In the genomic region with DNA sequence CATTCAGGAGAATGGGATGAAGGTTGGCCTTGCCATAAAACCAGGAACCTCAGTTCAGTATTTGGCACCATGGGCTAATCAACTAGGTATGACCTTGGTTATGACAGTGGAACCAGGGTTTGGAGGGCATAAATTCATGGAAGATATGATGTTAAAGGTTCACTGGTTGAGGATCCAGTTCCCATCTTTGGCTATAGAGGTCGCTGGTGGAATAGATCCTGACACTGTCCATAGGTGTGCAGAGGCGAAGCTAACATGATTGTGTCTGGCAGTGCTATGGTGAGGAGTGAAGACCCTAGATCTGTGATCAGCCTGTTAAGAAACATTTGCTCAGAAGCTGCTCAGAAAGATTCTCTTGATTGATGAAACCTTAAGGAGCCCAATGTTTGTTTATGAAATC, we compare ENCODE assay signal across 19 cellular contexts. TPM values are rescaled to one million over a fixed set of nuclear protein-coding genes. Genes with fewer than 3 reads are reported as not detected.
DNase-seq lines count a peak whose midpoint lies in the region; ATAC-seq, FAIRE-seq and TF ChIP-seq lines count a peak whose summit lies in the region.
"Had no signal": no experiment of that assay in that cellular context is flagged by ENCODE, and none has a peak within 500 bp of the region (broad histone marks: within the 10 kb centered on the region; RNA-seq: fewer than 3 reads in every experiment).

No MANE protein-coding gene starts in this region.

- H3K36me3 ChIP-seq in OCI-LY1 (ENCODE audit: insufficient read depth, low read length): peaks cover 27% of the 10 kb centered on the region
- H3K36me3 ChIP-seq in endothelial cell of umbilical vein (ENCODE audit: control insufficient read depth in 2 of 2, extremely low read depth in 1 of 2, insufficient read depth in 2 of 2, low read length in 2 of 2): peaks cover 0 to 3% of the 10 kb centered on the region in 2 experiments
- H3K36me3 ChIP-seq in MG63: peaks cover 81% of the 10 kb centered on the region
- H3K36me3 ChIP-seq: suprapubic skin had no signal

- H3K9me2 ChIP-seq in OCI-LY1 (ENCODE audit: low read depth, low read length): no peaks in the 10 kb centered on the region

- H3K4me3 Mint-ChIP-seq in osteocyte (ENCODE audit: unreplicated experiment): no peak overlapping the region
- H3K4me3 Mint-ChIP-seq: activated B cell treated with CpG ODN at 0.5 μM for 24 hours; immature natural killer cell; naive thymus-derived CD8-positive, alpha-beta T cell had no signal

- intact Hi-C loops in endothelial cell of umbilical vein (cut with micrococcal nuclease) (no loop called here), sciatic nerve (cut with DNase I) (no loop called here)

- no peak overlapping the region for H2AFZ ChIP-seq in OCI-LY1 (ENCODE audit: low read length)
- H2AFZ ChIP-seq in endothelial cell of umbilical vein (ENCODE audit: low read depth, low read length): no peak overlapping the region

- dilution Hi-C loops in endothelial cell of umbilical vein (cut with MboI; ENCODE audit: extremely low pct_ligation_motif_present, low sequenced_read_pairs): no loop called here

- peaks cover 5% of the 10 kb centered on the region for H3K9me3 Mint-ChIP-seq in osteocyte (ENCODE audit: unreplicated experiment)
- H3K9me3 Mint-ChIP-seq: activated B cell treated with CpG ODN at 0.5 μM for 24 hours had no signal

- FAIRE-seq in endothelial cell of umbilical vein (lab: Jason Lieb, UNC): peak; percentile 38

- H3K4me1 ChIP-seq in OCI-LY1 (ENCODE audit: insufficient read depth, low read length, severe bottlenecking) (peaks cover 16% of the 10 kb centered on the region), endothelial cell of umbilical vein (ENCODE audit: control insufficient read depth, extremely low read depth, insufficient read depth, low read length) (peaks cover 40% of the 10 kb centered on the region)

- H3K4me2 ChIP-seq in OCI-LY1 (ENCODE audit: low read length) (no peak overlapping the region), endothelial cell of umbilical vein (ENCODE audit: insufficient read depth, low read length) (no peak overlapping the region)

- H3K27ac ChIP-seq in OCI-LY1 (ENCODE audit: low read depth, low read length, poor library complexity, severe bottlenecking): no peak overlapping the region
- no peak overlapping the region for H3K27ac ChIP-seq in endothelial cell of umbilical vein (ENCODE audit: insufficient read depth, low read depth, low read length)
- no peak overlapping the region for H3K27ac ChIP-seq in caudate nucleus (ENCODE audit: low read depth, low read length)
- H3K27ac ChIP-seq: esophagus squamous epithelium, SJSA1, skin epidermis, suprapubic skin had no signal

- ATAC-seq in sciatic nerve: no peak
- ATAC-seq: naive thymus-derived CD8-positive, alpha-beta T cell had no signal

- H3K27me3 ChIP-seq in OCI-LY1 (ENCODE audit: insufficient read depth, low read length) (no peaks in the 10 kb centered on the region), endothelial cell of umbilical vein (ENCODE audit: control insufficient read depth in 2 of 2, insufficient read depth in 2 of 2, low read length in 2 of 2) (no peaks in the 10 kb centered on the region), MG63 (no peaks in the 10 kb centered on the region)
- H3K27me3 ChIP-seq: esophagus squamous epithelium, SJSA1, suprapubic skin had no signal

- DNase-seq in DMS53 (lab: John Stamatoyannopoulos, UW) (peak; percentile 10), DMS53 treated with DMSO at 0.1 percent for 48 hours (lab: John Stamatoyannopoulos, UW; ENCODE audit: unreplicated experiment) (no peak), endothelial cell of umbilical vein (ENCODE audit: low read depth, low spot score) (no peak), osteocyte (ENCODE audit: extremely low spot score, unreplicated experiment) (no peak), MG63 (no peak), sciatic nerve (ENCODE audit: low spot score) (no peak), caudate nucleus (lab: John Stamatoyannopoulos, UW) (no peak)
- DNase-seq: activated B cell treated with CpG ODN at 0.5 μM for 24 hours; activated T-cell treated with anti-CD3 and anti-CD28 coated beads, Interleukin-2, amount 50 U/mL, for 1 hour; DMS153; esophagus squamous epithelium; immature natural killer cell; naive thymus-derived CD8-positive, alpha-beta T cell; NCI-H1092; NCI-H524 treated with DMSO at 0.1 percent for 48 hours had no signal

- TF ChIP-seq CTCF in OCI-LY1 (IDR thresholded peaks at IDR 0.05; ENCODE audit: low read length): peak; percentile 13; the same call in 1 of the 2 replicates
- peak; percentile 24 to 29 for TF ChIP-seq CTCF in endothelial cell of umbilical vein (IDR thresholded peaks at IDR 0.05; ENCODE audit: extremely low read depth in 1 of 2, insufficient read depth in 1 of 2, low read depth in 1 of 2, low read length in 2 of 2)
- peak; percentile 18 for TF ChIP-seq CTCF in osteocyte (IDR thresholded peaks at IDR 0.05)

- H3K27ac Mint-ChIP-seq in osteocyte (ENCODE audit: unreplicated experiment): no peak overlapping the region
- H3K27ac Mint-ChIP-seq: activated B cell treated with CpG ODN at 0.5 μM for 24 hours; immature natural killer cell; naive thymus-derived CD8-positive, alpha-beta T cell had no signal

- H3K4me3 ChIP-seq in OCI-LY1 (ENCODE audit: low read depth, low read length, poor library complexity, severe bottlenecking): no peak overlapping the region
- no peak overlapping the region for H3K4me3 ChIP-seq in endothelial cell of umbilical vein (replicated peaks in 1 of 3; ENCODE audit: insufficient read depth in 1 of 3, low read depth in 1 of 3, low read length in 3 of 3)
- H3K4me3 ChIP-seq in MG63: no peak overlapping the region
- H3K4me3 ChIP-seq: esophagus squamous epithelium, SJSA1, skin epidermis, suprapubic skin had no signal

- no peaks in the 10 kb centered on the region for H3K27me3 Mint-ChIP-seq in osteocyte (ENCODE audit: unreplicated experiment)
- H3K27me3 Mint-ChIP-seq: activated B cell treated with CpG ODN at 0.5 μM for 24 hours; naive thymus-derived CD8-positive, alpha-beta T cell had no signal

- peaks cover 10% of the 10 kb centered on the region for H3K36me3 Mint-ChIP-seq in osteocyte (ENCODE audit: unreplicated experiment)

- peaks cover 18% of the 10 kb centered on the region for H3K4me1 Mint-ChIP-seq in osteocyte (ENCODE audit: unreplicated experiment)

- CTCF ChIA-PET in endothelial cell of umbilical vein (lab: Charles Lee): interaction anchor here (0.6 to 1.0 kb wide), 5 partner anchors 12 to 81 kb away, joined by 3 to 4 read pairs (median 4); no protein-coding TSS in a partner anchor

- TF ChIP-seq POLR2A in endothelial cell of umbilical vein (IDR thresholded peaks at IDR 0.05; ENCODE audit: low read depth, low read length): no peak

- H3F3A ChIP-seq in OCI-LY1 (ENCODE audit: insufficient read depth, low read length): no peaks in the 10 kb centered on the region

- no peaks in the 10 kb centered on the region for H3K9me3 ChIP-seq in OCI-LY1 (ENCODE audit: low read length)
- H3K9me3 ChIP-seq in endothelial cell of umbilical vein (replicated peaks; ENCODE audit: control insufficient read depth, insufficient read depth, low read length): no peaks in the 10 kb centered on the region
- H3K9me3 ChIP-seq in MG63: peaks cover 19% of the 10 kb centered on the region
- H3K9me3 ChIP-seq: suprapubic skin had no signal

- no peaks in the 10 kb centered on the region for H3K9me1 ChIP-seq in endothelial cell of umbilical vein (replicated peaks; ENCODE audit: control insufficient read depth, extremely low read depth, insufficient read depth, low read length)

- H4K20me1 ChIP-seq in OCI-LY1 (ENCODE audit: insufficient read depth, low read length) (no peaks in the 10 kb centered on the region), endothelial cell of umbilical vein (replicated peaks; ENCODE audit: control insufficient read depth, extremely low read depth, insufficient read depth, low read length) (no peaks in the 10 kb centered on the region)

- POLR2A ChIA-PET in endothelial cell of umbilical vein (lab: Charles Lee): no interaction called here

- peaks cover 66% of the 10 kb centered on the region for H3K79me2 ChIP-seq in OCI-LY1 (ENCODE audit: insufficient read depth, low read length)
- peaks cover 94% of the 10 kb centered on the region for H3K79me2 ChIP-seq in endothelial cell of umbilical vein (ENCODE audit: control insufficient read depth, insufficient read depth, low read length)

- BruUV-seq in endothelial cell of umbilical vein (replicated peaks; lab: Mats Ljungman, UMichigan): no TSS peak

- no peak overlapping the region for H3K9ac ChIP-seq in OCI-LY1 (ENCODE audit: low read length)
- no peak overlapping the region for H3K9ac ChIP-seq in endothelial cell of umbilical vein (replicated peaks; ENCODE audit: extremely low read depth, insufficient read depth, low read length)

RNA-seq across cellular contexts. Expression of a gene that starts 5.7 kb away (rescaled TPM):
- total RNA-seq in endothelial cell of umbilical vein (114 and 115 TPM in 2 replicates), osteocyte (67.9 and 71.0 TPM in 2 replicates), sciatic nerve (28.4 TPM)
- polyA plus RNA-seq in endothelial cell of umbilical vein: 27.8 and 33.8 TPM in 2 replicates
- polyA plus RNA-seq in endothelial cell of umbilical vein (2011; cell fraction: cytosol; rRNA removed): 34.5 and 37.1 TPM in 2 replicates
- 30.8 and 43.2 TPM in 2 replicates for polyA plus RNA-seq in endothelial cell of umbilical vein (2011; cell fraction: nucleus; rRNA removed)
- polyA plus RNA-seq in endothelial cell of umbilical vein (2012): 30.4 and 40.0 TPM in 2 replicates
- polyA minus RNA-seq in endothelial cell of umbilical vein: 64.5 and 65.3 TPM in 2 replicates
- polyA minus RNA-seq in endothelial cell of umbilical vein (2011; cell fraction: cytosol; rRNA and poly(A)+ RNA removed): 18.5 TPM
- polyA minus RNA-seq in endothelial cell of umbilical vein (2011; cell fraction: nucleus; rRNA and poly(A)+ RNA removed): 31.3 and 39.8 TPM in 2 replicates
- total RNA-seq in MG63 (2014; rRNA removed; shearing (Covaris generic); ENCODE audit: low replicate concordance): 134 and 159 TPM in 2 replicates

RNA-seq across cellular contexts. Expression of a gene that starts 28.2 kb away (rescaled TPM):
- total RNA-seq in endothelial cell of umbilical vein: 51.2 and 51.3 TPM in 2 replicates
- polyA plus RNA-seq in endothelial cell of umbilical vein: 36.6 and 40.0 TPM in 2 replicates
- polyA plus RNA-seq in endothelial cell of umbilical vein (2011; cell fraction: cytosol; rRNA removed): 53.2 and 53.9 TPM in 2 replicates
- 36.6 and 42.5 TPM in 2 replicates for polyA plus RNA-seq in endothelial cell of umbilical vein (2011; cell fraction: nucleus; rRNA removed)
- 43.8 and 46.6 TPM in 2 replicates for polyA plus RNA-seq in endothelial cell of umbilical vein (2012)
- polyA minus RNA-seq in endothelial cell of umbilical vein: 35.5 and 38.3 TPM in 2 replicates
- polyA minus RNA-seq in endothelial cell of umbilical vein (2011; cell fraction: cytosol; rRNA and poly(A)+ RNA removed): 10.8 TPM
- polyA minus RNA-seq in endothelial cell of umbilical vein (2011; cell fraction: nucleus; rRNA and poly(A)+ RNA removed): 9.3 and 12.0 TPM in 2 replicates
- 47.3 and 49.3 TPM in 2 replicates for total RNA-seq in osteocyte
- total RNA-seq in MG63 (2014; rRNA removed; shearing (Covaris generic); ENCODE audit: low replicate concordance): 49.0 and 57.0 TPM in 2 replicates
- total RNA-seq in sciatic nerve: 17.7 TPM

RNA-seq across cellular contexts. Expression of a gene that starts 55.6 kb away (rescaled TPM):
- total RNA-seq in endothelial cell of umbilical vein (73.8 and 82.9 TPM in 2 replicates), osteocyte (57.4 and 60.0 TPM in 2 replicates), sciatic nerve (45.4 TPM)
- polyA plus RNA-seq in endothelial cell of umbilical vein: 35.0 and 37.8 TPM in 2 replicates
- 45.1 and 48.8 TPM in 2 replicates for polyA plus RNA-seq in endothelial cell of umbilical vein (2011; cell fraction: cytosol; rRNA removed)
- polyA plus RNA-seq in endothelial cell of umbilical vein (2011; cell fraction: nucleus; rRNA removed): 133 and 150 TPM in 2 replicates
- polyA plus RNA-seq in endothelial cell of umbilical vein (2012): 48.2 and 56.8 TPM in 2 replicates
- 63.6 and 64.5 TPM in 2 replicates for polyA minus RNA-seq in endothelial cell of umbilical vein
- polyA minus RNA-seq in endothelial cell of umbilical vein (2011; cell fraction: cytosol; rRNA and poly(A)+ RNA removed): 33.2 TPM
- polyA minus RNA-seq in endothelial cell of umbilical vein (2011; cell fraction: nucleus; rRNA and poly(A)+ RNA removed): 33.6 and 44.1 TPM in 2 replicates
- total RNA-seq in MG63 (2014; rRNA removed; shearing (Covaris generic); ENCODE audit: low replicate concordance): 49.7 and 73.2 TPM in 2 replicates
